Comparison of ENCODE assay signal across 15 cellular contexts in genomic region chr9:69785757-69786156, GRCh38. TPM values are rescaled to one million over a fixed set of nuclear protein-coding genes. Genes with fewer than 3 reads are reported as not detected.
A peak's percentile ranks its signal among the peaks of the same experiment; 100 is the strongest.
DNase-seq lines count a peak whose midpoint lies in the region; ATAC-seq and TF ChIP-seq lines count a peak whose summit lies in the region.
"Had no signal": no experiment of that assay in that cellular context is flagged by ENCODE, and none has a peak within 500 bp of the region (broad histone marks: within the 10 kb centered on the region; RNA-seq: fewer than 3 reads in every experiment).

No MANE protein-coding gene starts in this region.

- TF ChIP-seq CTCF in Calu3 (IDR thresholded peaks at IDR 0.05; ENCODE audit: unreplicated experiment), result no peak

- BruUV-seq in Calu3 (replicated peaks; lab: Mats Ljungman, UMichigan), result no TSS peak

- no peaks in the 10 kb centered on the region for H3K27me3 ChIP-seq in H7 (ENCODE audit: control insufficient read depth, insufficient read depth, low read length)
- H3K27me3 ChIP-seq in adipocyte (replicated peaks; ENCODE audit: control insufficient read depth, insufficient read depth, low read length), result no peaks in the 10 kb centered on the region
- H3K27me3 ChIP-seq: pancreas had no signal

- H3K4me3 Mint-ChIP-seq in Calu3 (ENCODE audit: low read depth, unreplicated experiment), result no peak overlapping the region
- H3K4me3 Mint-ChIP-seq: CD4-positive, CD25-positive, alpha-beta regulatory T cell had no signal

- H3K4me1 ChIP-seq in adipocyte (ENCODE audit: control insufficient read depth, insufficient read depth, low read length), result no peaks in the 10 kb centered on the region
- H3K4me1 ChIP-seq: pancreas had no signal

- CTCF ChIA-PET in Calu3 (lab: Charles Lee), result no interaction called here

- H3K9me3 Mint-ChIP-seq in Calu3 (ENCODE audit: low read depth, unreplicated experiment), result no peaks in the 10 kb centered on the region

- H3K27ac Mint-ChIP-seq in Calu3 (ENCODE audit: unreplicated experiment), result no peak overlapping the region

- DNase-seq in ACHN (peak; percentile 24), H7 (peak; percentile 24), adipocyte (ENCODE audit: low read depth) (peak; percentile 40), hepatic stellate cell (ENCODE audit: low spot score) (peak; percentile 21), posterior vena cava (ENCODE audit: low spot score) (no peak), Calu3 (no peak), germinal center (ENCODE audit: low spot score) (no peak)
- DNase-seq: activated CD4-positive, alpha-beta T cell treated with anti-CD3 and anti-CD28 coated beads, Interleukin-2, amount 50 U/mL, for 1 hour; CD4-positive, CD25-positive, alpha-beta regulatory T cell; effector CD4-positive, alpha-beta T cell; left ventricle myocardium superior; NCI-H226; pancreas had no signal

- intact Hi-C loops in posterior vena cava (cut with DNase I) (no loop called here), Calu3 (cut with micrococcal nuclease; ENCODE audit: unreplicated experiment) (no loop called here)

- in situ Hi-C loops in ACHN (cut with HindIII; ENCODE audit: low pct_ligation_motif_present, low pct_unique_long_range_greater_than_20kb, low sequenced_read_pairs), result no loop called here

- no peak overlapping the region for H3K4me3 ChIP-seq in H7 (ENCODE audit: insufficient read depth, low read depth, low read length)
- no peak overlapping the region for H3K4me3 ChIP-seq in adipocyte (ENCODE audit: low read length)
- H3K4me3 ChIP-seq: pancreas, thoracic aorta had no signal

- H3K9me3 ChIP-seq in adipocyte (ENCODE audit: control insufficient read depth, low read length), result no peaks in the 10 kb centered on the region
- H3K9me3 ChIP-seq: pancreas, thoracic aorta had no signal

- no peaks in the 10 kb centered on the region for H3K27me3 Mint-ChIP-seq in Calu3 (ENCODE audit: unreplicated experiment)

- no peak for ATAC-seq in GM18909 (IDR thresholded peaks at IDR 0.05; ENCODE audit: poor library complexity, unreplicated experiment)
- ATAC-seq: left ventricle myocardium superior, pancreas had no signal

- H3K36me3 ChIP-seq in H7 (replicated peaks; ENCODE audit: control insufficient read depth, insufficient read depth, low read length) (no peaks in the 10 kb centered on the region), adipocyte (ENCODE audit: control insufficient read depth, insufficient read depth, low read length, severe bottlenecking) (no peaks in the 10 kb centered on the region)
- H3K36me3 ChIP-seq: pancreas, thoracic aorta had no signal

- no peaks in the 10 kb centered on the region for H3K4me1 Mint-ChIP-seq in Calu3 (ENCODE audit: low read depth, unreplicated experiment)
- H3K4me1 Mint-ChIP-seq: CD4-positive, CD25-positive, alpha-beta regulatory T cell had no signal

- no peak overlapping the region for H3K9ac ChIP-seq in adipocyte (ENCODE audit: low read length)

- no peaks in the 10 kb centered on the region for H3K36me3 Mint-ChIP-seq in Calu3 (ENCODE audit: insufficient read depth, unreplicated experiment)
- H3K36me3 Mint-ChIP-seq: CD4-positive, CD25-positive, alpha-beta regulatory T cell had no signal

RNA-seq across cellular contexts. Expression of gene PTAR1, which starts 25.9 kb away (rescaled TPM):
- total RNA-seq in H7 (2014; rRNA removed; shearing (Covaris generic)), result 66.7 and 113 TPM in 2 replicates
- total RNA-seq in posterior vena cava (10 to 100 TPM; 48.3 to 48.8 TPM), Calu3 (2022) (40.9 and 45.2 TPM in 2 replicates)

RNA-seq across cellular contexts. Expression of gene CFAP95, which starts 34.9 kb away (rescaled TPM):
- 30.0 and 39.6 TPM in 2 replicates for total RNA-seq in H7 (2014; rRNA removed; shearing (Covaris generic))
- total RNA-seq in posterior vena cava (not detected), Calu3 (2022) (3.4 and 4.3 TPM in 2 replicates)
- total RNA-seq: CD4-positive, CD25-positive, alpha-beta regulatory T cell; left ventricle myocardium superior; thoracic aorta had no signal

Comparison
In these comparisons a context has a peak if more than half of its experiments do, and no peak if none do; other contexts are left out.
1. DNase-seq: peak in ACHN (single experiment), H7 (single experiment), adipocyte (single experiment) and hepatic stellate cell (single experiment); none in posterior vena cava (single experiment), Calu3 (single experiment) and germinal center (single experiment).